29 cellular contexts compared by ENCODE assay signal in genomic region chr12:124377981-124378509, GRCh38.
DNase-seq lines count a peak whose midpoint lies in the region; ATAC-seq and TF ChIP-seq lines count a peak whose summit lies in the region.
"Had no signal": no experiment of that assay in that cellular context is flagged by ENCODE, and none has a peak within 500 bp of the region (broad histone marks: within the 10 kb centered on the region; RNA-seq: fewer than 3 reads in every experiment).

No MANE protein-coding gene starts in this region.

- no peak for ATAC-seq in GM19463 (IDR thresholded peaks at IDR 0.05; ENCODE audit: unreplicated experiment)
- ATAC-seq: activated CD8-positive, alpha-beta memory T cell treated with anti-CD3 and anti-CD28 coated beads, Interleukin-2, amount 10 ng/mL, durations not matched to agents 7 days and 5 days; HCT116; left cardiac atrium had no signal

- H3K4me3 ChIP-seq in endodermal cell (ENCODE audit: low read length): no peak overlapping the region
- H3K4me3 ChIP-seq in rectal smooth muscle tissue (ENCODE audit: low read length): no peak overlapping the region
- H3K4me3 ChIP-seq: ascending aorta, dorsolateral prefrontal cortex, SK-N-MC had no signal

- 94 to 95% methylated on average over 13 to 26 of the region's 26 CpGs for WGBS in endodermal cell (ENCODE audit: insufficient coverage in 1 of 2, insufficient read length in 1 of 2), 2 experiments

- no peak for DNase-seq in Calu3
- DNase-seq in NCI-H226: peak; percentile 71
- DNase-seq in endodermal cell: no peak
- DNase-seq in activated naive CD8-positive, alpha-beta T cell treated with anti-CD3 and anti-CD28 coated beads for 36 hours: no peak
- no peak for DNase-seq in NK-92 treated with Interleukin-12 subunit alpha and Interleukin-12 subunit beta, amount 100 ng/mL, for 24 hours (lab: John Stamatoyannopoulos, UW)
- no peak for DNase-seq in A172 (ENCODE audit: low spot score)
- DNase-seq: activated CD4-positive, alpha-beta T cell treated with anti-CD3 and anti-CD28 coated beads, Interleukin-2, amount 10 ng/mL, durations not matched to agents 24 days and 14 days; activated CD8-positive, alpha-beta memory T cell treated with anti-CD3 and anti-CD28 coated beads, Interleukin-2, amount 10 ng/mL, durations not matched to agents 7 days and 5 days; central memory CD4-positive, alpha-beta T cell; dorsolateral prefrontal cortex; KG1; left cardiac atrium; MM.1S; NCI-H1436; NCI-H510A; nucleus accumbens; retina; stimulated activated CD4-positive, alpha-beta T cell treated with anti-CD3 and anti-CD28 coated beads, Interleukin-4, amount 100 ng/mL, for 1 hour; stimulated activated naive CD4-positive, alpha-beta T cell treated with Interleukin-2 at 50 U/mL for 16 hours had no signal

- intact Hi-C loops in Calu3 (cut with micrococcal nuclease; ENCODE audit: unreplicated experiment): no loop called here

- BruUV-seq in Calu3 (replicated peaks; lab: Mats Ljungman, UMichigan): no TSS peak

- no peaks in the 10 kb centered on the region for H3K9me3 ChIP-seq in endodermal cell (ENCODE audit: control insufficient read depth, low read length)
- H3K9me3 ChIP-seq: ascending aorta had no signal

- peak overlapping the region; percentile 51 for H3K27ac Mint-ChIP-seq in Calu3 (ENCODE audit: unreplicated experiment)
- H3K27ac Mint-ChIP-seq in endodermal cell: peak overlapping the region; percentile 21
- H3K27ac Mint-ChIP-seq in activated naive CD8-positive, alpha-beta T cell treated with anti-CD3 and anti-CD28 coated beads for 36 hours: no peak overlapping the region
- H3K27ac Mint-ChIP-seq: activated CD4-positive, alpha-beta T cell treated with anti-CD3 and anti-CD28 coated beads, Interleukin-2, amount 10 ng/mL, durations not matched to agents 24 days and 14 days; activated naive CD8-positive, alpha-beta T cell; activated T-helper 1 cell treated with anti-CD3 and anti-CD28 coated beads, Interleukin-12 subunit alpha, Interleukin-12 subunit beta, Interleukin-2, Interleukin-4 antibody, amounts not matched to agents 30 ng/mL and 10 ng/mL and 1 ng/mL, durations not matched to agents 14 hours and 24 hours and 36 hours; T-helper 2 cell treated with Interferon-gamma antibody and Interleukin-4, amounts not matched to agents 5 μg/mL and 100 μg/mL, for 36 hours had no signal

- H3K9ac ChIP-seq in endodermal cell (ENCODE audit: extremely low read depth, low read length, poor library complexity, severe bottlenecking) (no peak overlapping the region), rectal smooth muscle tissue (ENCODE audit: low read length) (no peak overlapping the region)

- H3K27me3 ChIP-seq in endodermal cell (ENCODE audit: control insufficient read depth, insufficient read depth, low read length, poor library complexity, severe bottlenecking): no peaks in the 10 kb centered on the region
- no peaks in the 10 kb centered on the region for H3K27me3 ChIP-seq in rectal smooth muscle tissue (ENCODE audit: control insufficient read depth, insufficient read depth, low read length)
- H3K27me3 ChIP-seq: ascending aorta, dorsolateral prefrontal cortex had no signal

- H3K27ac ChIP-seq in endodermal cell (ENCODE audit: low read depth, low read length) (no peak overlapping the region), rectal smooth muscle tissue (ENCODE audit: low read depth, low read length) (peak overlapping the region; percentile 90)
- H3K27ac ChIP-seq: SK-N-MC, VCaP had no signal

- no peaks in the 10 kb centered on the region for H3K9me3 Mint-ChIP-seq in Calu3 (ENCODE audit: low read depth, unreplicated experiment)
- H3K9me3 Mint-ChIP-seq in endodermal cell: no peaks in the 10 kb centered on the region
- H3K9me3 Mint-ChIP-seq in activated naive CD8-positive, alpha-beta T cell treated with anti-CD3 and anti-CD28 coated beads for 36 hours: no peaks in the 10 kb centered on the region
- H3K9me3 Mint-ChIP-seq: activated CD4-positive, alpha-beta T cell treated with anti-CD3 and anti-CD28 coated beads, Interleukin-2, amount 10 ng/mL, durations not matched to agents 24 days and 14 days; activated T-helper 1 cell treated with anti-CD3 and anti-CD28 coated beads, Interleukin-12 subunit alpha, Interleukin-12 subunit beta, Interleukin-2, Interleukin-4 antibody, amounts not matched to agents 30 ng/mL and 10 ng/mL and 1 ng/mL, durations not matched to agents 14 hours and 24 hours and 36 hours; T-helper 2 cell treated with Interferon-gamma antibody and Interleukin-4, amounts not matched to agents 5 μg/mL and 100 μg/mL, for 36 hours had no signal

- H3K36me3 Mint-ChIP-seq in Calu3 (ENCODE audit: insufficient read depth, unreplicated experiment) (peaks cover 67% of the 10 kb centered on the region), endodermal cell (ENCODE audit: low read depth) (peaks cover 36% of the 10 kb centered on the region)
- peaks cover 6% of the 10 kb centered on the region for H3K36me3 Mint-ChIP-seq in activated naive CD8-positive, alpha-beta T cell treated with anti-CD3 and anti-CD28 coated beads for 36 hours
- H3K36me3 Mint-ChIP-seq: activated CD8-positive, alpha-beta memory T cell treated with anti-CD3 and anti-CD28 coated beads, Interleukin-2, amount 10 ng/mL, durations not matched to agents 7 days and 5 days; activated naive CD8-positive, alpha-beta T cell had no signal

- H3K4me1 Mint-ChIP-seq in Calu3 (ENCODE audit: low read depth, unreplicated experiment) (peaks cover 18% of the 10 kb centered on the region), endodermal cell (no peaks in the 10 kb centered on the region)
- H3K4me1 Mint-ChIP-seq in activated naive CD8-positive, alpha-beta T cell treated with anti-CD3 and anti-CD28 coated beads for 36 hours: no peaks in the 10 kb centered on the region
- H3K4me1 Mint-ChIP-seq: activated CD4-positive, alpha-beta T cell treated with anti-CD3 and anti-CD28 coated beads, Interleukin-2, amount 10 ng/mL, durations not matched to agents 24 days and 14 days; activated CD8-positive, alpha-beta memory T cell treated with anti-CD3 and anti-CD28 coated beads, Interleukin-2, amount 10 ng/mL, durations not matched to agents 7 days and 5 days had no signal

- no peaks in the 10 kb centered on the region for H3K27me3 Mint-ChIP-seq in Calu3 (ENCODE audit: unreplicated experiment)
- H3K27me3 Mint-ChIP-seq in endodermal cell (ENCODE audit: insufficient read depth): no peaks in the 10 kb centered on the region
- no peaks in the 10 kb centered on the region for H3K27me3 Mint-ChIP-seq in activated naive CD8-positive, alpha-beta T cell treated with anti-CD3 and anti-CD28 coated beads for 36 hours
- H3K27me3 Mint-ChIP-seq: activated CD4-positive, alpha-beta T cell treated with anti-CD3 and anti-CD28 coated beads, Interleukin-2, amount 10 ng/mL, durations not matched to agents 24 days and 14 days; activated CD8-positive, alpha-beta memory T cell treated with anti-CD3 and anti-CD28 coated beads, Interleukin-2, amount 10 ng/mL, durations not matched to agents 7 days and 5 days; activated naive CD8-positive, alpha-beta T cell had no signal

- H3K36me3 ChIP-seq in endodermal cell (ENCODE audit: control insufficient read depth, insufficient read depth, low read length) (peaks cover 22% of the 10 kb centered on the region), rectal smooth muscle tissue (ENCODE audit: control insufficient read depth, insufficient read depth, low read length) (peaks cover 32% of the 10 kb centered on the region)

- H3K4me1 ChIP-seq in endodermal cell (ENCODE audit: control insufficient read depth, insufficient read depth, low read length) (no peaks in the 10 kb centered on the region), rectal smooth muscle tissue (ENCODE audit: control insufficient read depth, insufficient read depth, low read length) (peaks cover 33% of the 10 kb centered on the region)

- CTCF ChIA-PET in Calu3 (lab: Charles Lee): no interaction called here

- TF ChIP-seq CTCF in Calu3 (IDR thresholded peaks at IDR 0.05; ENCODE audit: unreplicated experiment) (no peak), endodermal cell (conservative IDR thresholded peaks at IDR 0.05) (no peak)

- H3K4me3 Mint-ChIP-seq in Calu3 (ENCODE audit: low read depth, unreplicated experiment) (no peak overlapping the region), endodermal cell (no peak overlapping the region)
- H3K4me3 Mint-ChIP-seq in activated naive CD8-positive, alpha-beta T cell treated with anti-CD3 and anti-CD28 coated beads for 36 hours: no peak overlapping the region
- H3K4me3 Mint-ChIP-seq: activated CD4-positive, alpha-beta T cell treated with anti-CD3 and anti-CD28 coated beads, Interleukin-2, amount 10 ng/mL, durations not matched to agents 24 days and 14 days; activated CD8-positive, alpha-beta memory T cell treated with anti-CD3 and anti-CD28 coated beads, Interleukin-2, amount 10 ng/mL, durations not matched to agents 7 days and 5 days; activated naive CD8-positive, alpha-beta T cell; activated T-helper 1 cell treated with anti-CD3 and anti-CD28 coated beads, Interleukin-12 subunit alpha, Interleukin-12 subunit beta, Interleukin-2, Interleukin-4 antibody, amounts not matched to agents 30 ng/mL and 10 ng/mL and 1 ng/mL, durations not matched to agents 14 hours and 24 hours and 36 hours; CD14-positive monocyte; T-helper 2 cell treated with Interferon-gamma antibody and Interleukin-4, amounts not matched to agents 5 μg/mL and 100 μg/mL, for 36 hours had no signal
